Comparison of ENCODE assay signal across 1 cellular context in genomic region chr17:4369557-4370230, GRCh38.
TF ChIP-seq lines count a peak whose summit lies in the region.

No MANE protein-coding gene starts in this region.

TF ChIP-seq in H1, 55 proteins besides CTCF, POLR2A, EP300 and RAD21:
- no peak for TF ChIP-seq TCF12 (IDR thresholded peaks at IDR 0.05; ENCODE audit: low read depth, low read length)
- TF ChIP-seq SIX5 (IDR thresholded peaks at IDR 0.05; ENCODE audit: low read depth, low read length) = no peak
- no peak for TF ChIP-seq SIN3A (conservative IDR thresholded peaks at IDR 0.05 in 1 of 2, IDR thresholded peaks at IDR 0.05 in 1 of 2; ENCODE audit: low read depth in 1 of 2, low read length in 2 of 2)
- TF ChIP-seq JUN (IDR thresholded peaks at IDR 0.05; ENCODE audit: low read depth, low read length) = no peak
- no peak for TF ChIP-seq PHF8 (conservative IDR thresholded peaks at IDR 0.05; ENCODE audit: low read depth, low read length)
- no peak for TF ChIP-seq CTBP2 (IDR thresholded peaks at IDR 0.05; ENCODE audit: borderline replicate concordance, insufficient read depth, insufficient read length, low read length)
- TF ChIP-seq EZH2 (IDR thresholded peaks at IDR 0.05; ENCODE audit: low read depth, low read length, severe bottlenecking) = no peak
- TF ChIP-seq TEAD4 (IDR thresholded peaks at IDR 0.05; ENCODE audit: low read depth, low read length) = no peak
- TF ChIP-seq ATF3 (IDR thresholded peaks at IDR 0.05; ENCODE audit: insufficient read depth, low read depth, low read length) = no peak
- no peak for TF ChIP-seq YY1 (IDR thresholded peaks at IDR 0.05; ENCODE audit: low read depth, low read length)
- no peak for TF ChIP-seq ZNF274 (IDR thresholded peaks at IDR 0.05; ENCODE audit: borderline replicate concordance, extremely low read depth, low read length)
- no peak for TF ChIP-seq CEBPB (IDR thresholded peaks at IDR 0.05; ENCODE audit: low read depth, low read length)
- TF ChIP-seq TBP (IDR thresholded peaks at IDR 0.05; ENCODE audit: low read depth, low read length) = no peak
- TF ChIP-seq SP2 (IDR thresholded peaks at IDR 0.05; ENCODE audit: low read length) = no peak
- no peak for TF ChIP-seq KDM5A (IDR thresholded peaks at IDR 0.05; ENCODE audit: low read length)
- no peak for TF ChIP-seq RBBP5 (IDR thresholded peaks at IDR 0.05; ENCODE audit: borderline replicate concordance, low read depth, low read length)
- TF ChIP-seq CHD2 (IDR thresholded peaks at IDR 0.05; ENCODE audit: low read length) = no peak
TF ChIP-seq in H1: peak in this region for 0.
